ENCODE assay signal across 8 cellular contexts in the genomic region with DNA sequence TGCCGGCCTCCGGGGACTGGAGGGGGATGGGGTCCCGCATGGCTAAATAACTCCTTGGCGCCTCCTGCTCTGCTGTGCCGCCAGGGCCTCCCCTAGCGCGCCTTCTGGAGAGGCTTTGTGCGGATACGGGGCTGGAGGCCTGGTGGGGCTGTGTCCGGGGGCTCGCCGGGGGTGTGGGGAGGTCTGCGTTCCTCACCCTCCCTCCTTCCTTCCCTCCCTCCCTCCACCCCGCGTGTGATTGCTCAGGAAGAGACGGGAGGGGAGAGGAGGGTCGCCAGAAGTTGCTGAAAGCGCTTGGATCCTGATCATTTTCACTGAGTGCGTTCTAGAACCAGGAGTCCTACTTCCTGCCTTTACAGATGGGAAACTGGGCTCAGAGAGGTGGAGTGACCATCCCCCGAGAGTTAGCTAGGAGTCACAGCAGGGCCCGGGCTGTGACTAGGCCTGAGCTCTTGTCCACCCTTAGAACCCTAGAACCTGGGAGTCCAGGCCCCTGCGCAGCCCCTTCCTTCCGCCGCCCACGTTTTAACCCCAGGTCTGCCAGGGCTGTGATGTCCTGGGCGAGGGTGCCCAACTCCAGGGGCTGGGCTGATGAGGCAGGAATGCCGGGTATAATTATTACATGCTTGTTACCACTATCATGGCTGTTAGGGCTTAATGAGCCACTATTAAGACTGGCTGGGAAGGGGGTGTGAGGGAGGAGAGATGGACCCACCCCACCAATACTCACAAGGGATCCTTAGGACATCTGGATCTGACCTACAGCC. TPM values are rescaled to one million over a fixed set of nuclear protein-coding genes. Genes with fewer than 3 reads are reported as not detected.
DNase-seq lines count a peak whose midpoint lies in the region; ATAC-seq and TF ChIP-seq lines count a peak whose summit lies in the region.

No MANE protein-coding gene starts in this region.

- peak overlapping the region; percentile 59 for H4K5ac ChIP-seq in mesendoderm (ENCODE audit: low read length)

- H3K4me3 ChIP-seq in PC-9: peak overlapping the region; percentile 93
- H3K4me3 ChIP-seq in mesendoderm (ENCODE audit: low read length): peak overlapping the region; percentile 45
- H3K4me3 ChIP-seq in tibial nerve: peak overlapping the region; percentile 36 to 60 (median 47)

- peak in 1 of 2 donors; percentile 88 for TF ChIP-seq EP300 in tibial nerve (IDR thresholded peaks at IDR 0.05)

- no peaks in the 10 kb centered on the region for H3K9me2 ChIP-seq in PC-9 (ENCODE audit: insufficient read depth)

- H3K56ac ChIP-seq in mesendoderm (ENCODE audit: low read length): peak overlapping the region; percentile 97

- H3K36me3 ChIP-seq in PC-9 (ENCODE audit: low read depth) (peaks cover 5% of the 10 kb centered on the region; the same call in 1 of the 2 replicates), mesendoderm (ENCODE audit: control insufficient read depth, insufficient read depth, low read length) (peaks cover 5% of the 10 kb centered on the region), tibial nerve (peaks cover 0 to 19% (median 0%) of the 10 kb centered on the region in 3 donors)

- H3K27ac ChIP-seq in C4-2B (peak overlapping the region; percentile 96), PC-9 (peak overlapping the region; percentile 97), cingulate gyrus (ENCODE audit: low read depth, low read length) (peak overlapping the region; percentile 100), mesendoderm (ENCODE audit: low read depth, low read length) (peak overlapping the region; percentile 99), tibial nerve (peak overlapping the region; percentile 98 to 100 (median 100))

- peaks cover 10% of the 10 kb centered on the region for H3K79me1 ChIP-seq in mesendoderm (ENCODE audit: low read length)

- no CpG with 5 or more reads among the region's 27 CpGs for WGBS in mesendoderm (ENCODE audit: extremely low coverage, insufficient coverage, low lambda C conversion rate)
- WGBS in tibial nerve, 2 donors: 0 to 1% methylated on average over 21 to 25 of the region's 27 CpGs

- H3K9me3 ChIP-seq in PC-9 (ENCODE audit: insufficient read depth, low read depth) (no peaks in the 10 kb centered on the region), tibial nerve (no peaks in the 10 kb centered on the region)

- H3K4ac ChIP-seq in mesendoderm (ENCODE audit: low read depth, low read length): peak overlapping the region; percentile 92

- H4K20me1 ChIP-seq in PC-9 (ENCODE audit: insufficient read depth): peaks cover 19% of the 10 kb centered on the region

- H2BK15ac ChIP-seq in mesendoderm (replicated peaks; ENCODE audit: low read depth): no peak overlapping the region

- BruUV-seq in PC-9 (replicated peaks; lab: Mats Ljungman, UMichigan): TSS peak; percentile 79

- H3K4me1 ChIP-seq in PC-9 (replicated peaks; ENCODE audit: insufficient read depth) (peaks cover 21% of the 10 kb centered on the region), mesendoderm (ENCODE audit: control insufficient read depth, low read depth, low read length) (peaks cover 9% of the 10 kb centered on the region), tibial nerve (peaks cover 0 to 64% (median 43%) of the 10 kb centered on the region in 4 donors)

- intact Hi-C loops in PC-9 (cut with micrococcal nuclease; ENCODE audit: unreplicated experiment): loop anchor here (1.0 kb wide), 1 partner anchor 10 kb away; no protein-coding TSS in a partner anchor

- DNase-seq in PC-9: peak in 1 of 2 experiments; percentile 60
- peak; percentile 96 for DNase-seq in mesendoderm
- DNase-seq in tibial nerve (ENCODE audit: low spot score in 2 of 2): no peak
- DNase-seq in GM19238 (ENCODE audit: insufficient read length, low spot score): no peak

- peak overlapping the region; percentile 51 for H3K18ac ChIP-seq in mesendoderm (ENCODE audit: low read length)

- peak overlapping the region; percentile 20 for H2AK5ac ChIP-seq in mesendoderm (ENCODE audit: low read length)

- no peak overlapping the region for H3K23ac ChIP-seq in mesendoderm (ENCODE audit: low read length)

- H3K79me2 ChIP-seq in PC-9 (ENCODE audit: low read depth) (peaks cover 40% of the 10 kb centered on the region), mesendoderm (ENCODE audit: control insufficient read depth, insufficient read depth, low read length) (peaks cover 36% of the 10 kb centered on the region)

- peak overlapping the region; percentile 93 for H2AFZ ChIP-seq in PC-9

- peak overlapping the region; percentile 31 for H2BK120ac ChIP-seq in mesendoderm (ENCODE audit: low read depth, low read length)

- H4K8ac ChIP-seq in mesendoderm (ENCODE audit: low read depth, low read length): peak overlapping the region; percentile 78

- H3F3A ChIP-seq in PC-9 (ENCODE audit: insufficient read depth, low read depth): peaks cover 55% of the 10 kb centered on the region

- H2BK5ac ChIP-seq in mesendoderm (ENCODE audit: low read length): peak overlapping the region; percentile 97

- ATAC-seq in GM19438 (IDR thresholded peaks at IDR 0.05; ENCODE audit: low read depth, unreplicated experiment): peak; percentile 21
- ATAC-seq in GM19035 (IDR thresholded peaks at IDR 0.05; ENCODE audit: unreplicated experiment): no peak

- CTCF ChIA-PET in PC-9 (lab: Charles Lee): interaction anchor here (0.6 to 1.8 kb wide), 3 partner anchors 41 to 62 kb away, joined by 3 to 9 read pairs (median 4); a partner anchor contains a TSS

- POLR2A ChIA-PET in PC-9 (lab: Charles Lee; ENCODE audit: unreplicated experiment): interaction anchor here (0.5 to 2.4 kb wide), 26 partner anchors 11 to 560 kb away, joined by 3 to 63 read pairs (median 6); a partner anchor contains a TSS

- H3K9ac ChIP-seq in mesendoderm (ENCODE audit: low read length): peak overlapping the region; percentile 92

- H3K27me3 ChIP-seq in PC-9 (ENCODE audit: insufficient read depth, low read depth): no peaks in the 10 kb centered on the region
- no peaks in the 10 kb centered on the region for H3K27me3 ChIP-seq in mesendoderm (ENCODE audit: insufficient read depth, low read length, poor library complexity)
- H3K27me3 ChIP-seq in tibial nerve: no peaks in the 10 kb centered on the region

- H3K4me2 ChIP-seq in PC-9 (peak overlapping the region; percentile 99), mesendoderm (ENCODE audit: low read length) (peak overlapping the region; percentile 85)

- TF ChIP-seq POLR2A in tibial nerve (IDR thresholded peaks at IDR 0.05): peak in 1 of 2 donors; percentile 48

- TF ChIP-seq CTCF in C4-2B (conservative IDR thresholded peaks at IDR 0.05) (no peak), PC-9 (conservative IDR thresholded peaks at IDR 0.05) (no peak), tibial nerve (IDR thresholded peaks at IDR 0.05) (peak in 1 of 5 experiments; percentile 7)

RNA-seq across cellular contexts. Expression of a gene that starts 0.8 kb away (rescaled TPM):
- total RNA-seq in PC-9 (2021) (115 and 150 TPM in 2 replicates), tibial nerve (100 to 1,000 TPM; 309 to 553 (median 486) TPM)
- polyA plus RNA-seq in mesendoderm (2013, experiment 1 of 2): 70.9 TPM
- polyA plus RNA-seq in mesendoderm (2013, experiment 2 of 2): 72.9 TPM

RNA-seq across cellular contexts. Expression of a gene that starts 8.0 kb away (rescaled TPM):
- total RNA-seq in PC-9 (2021) (5.6 and 7.3 TPM in 2 replicates), tibial nerve (10 to 100 TPM in 2 of 4 donors, 1 to 10 TPM in 2; 2.3 to 11.4 (median 8.2) TPM)
- 0.06 TPM for polyA plus RNA-seq in mesendoderm (2013, experiment 1 of 2)
- polyA plus RNA-seq in mesendoderm (2013, experiment 2 of 2): 0.07 TPM

RNA-seq across cellular contexts. Expression of a gene that starts 40.7 kb away (rescaled TPM):
- total RNA-seq in PC-9 (2021): 291 and 323 TPM in 2 replicates
- 236 TPM for polyA plus RNA-seq in mesendoderm (2013, experiment 1 of 2)
- 226 TPM for polyA plus RNA-seq in mesendoderm (2013, experiment 2 of 2)
- total RNA-seq in tibial nerve: 100 to 1,000 TPM in 3 of 4 donors, 10 to 100 TPM in 1; 70.4 to 167 (median 156) TPM

RNA-seq across cellular contexts. Expression of a gene that starts 56.0 kb away (rescaled TPM):
- 2.2 and 3.8 TPM in 2 replicates for total RNA-seq in PC-9 (2021)
- polyA plus RNA-seq in mesendoderm (2013, experiment 1 of 2): 0.14 TPM
- polyA plus RNA-seq in mesendoderm (2013, experiment 2 of 2): 0.03 TPM
- total RNA-seq in tibial nerve: under 1 TPM in 3 of 4 donors, not detected in 1; under 0.01 to 0.60 (median 0.59) TPM

RNA-seq across cellular contexts. Expression of a gene that starts 58.2 kb away (rescaled TPM):
- total RNA-seq in PC-9 (2021): 42.0 and 53.6 TPM in 2 replicates
- 20.5 TPM for polyA plus RNA-seq in mesendoderm (2013, experiment 1 of 2)
- 23.0 TPM for polyA plus RNA-seq in mesendoderm (2013, experiment 2 of 2)
- 10 to 100 TPM; 15.9 to 27.9 (median 20.1) TPM for total RNA-seq in tibial nerve
